In genomic region chr11:8055111-8055835, GRCh38 we compare ENCODE assay signal across 14 cellular contexts. TPM values are rescaled to one million over a fixed set of nuclear protein-coding genes. Genes with fewer than 3 reads are reported as not detected.
A peak's percentile ranks its signal among the peaks of the same experiment; 100 is the strongest.
DNase-seq lines count a peak whose midpoint lies in the region; ATAC-seq and TF ChIP-seq lines count a peak whose summit lies in the region.
"Had no signal": no experiment of that assay in that cellular context is flagged by ENCODE, and none has a peak within 500 bp of the region (broad histone marks: within the 10 kb centered on the region; RNA-seq: fewer than 3 reads in every experiment).

No MANE protein-coding gene starts in this region.

- no peak for ATAC-seq in GM21529 (IDR thresholded peaks at IDR 0.05; ENCODE audit: unreplicated experiment)
- ATAC-seq: activated T-cell treated with anti-CD3 and anti-CD28 coated beads, Interleukin-2, amount 50 U/mL, for 4 hours; esophagus mucosa had no signal

- H3K23ac ChIP-seq in H9 (ENCODE audit: insufficient read length, low read depth, low read length): no peak overlapping the region

- WGBS in H9 (ENCODE audit: extremely low coverage, insufficient read length, low lambda C conversion rate): no CpG with 5 or more reads among the region's 7 CpGs

- H3K36me3 Mint-ChIP-seq in H9 (ENCODE audit: insufficient read depth in 1 of 3, low read depth in 3 of 3): no peaks in the 10 kb centered on the region; a peak in 1 of 7 replicates
- H3K36me3 Mint-ChIP-seq: CD4-positive, alpha-beta memory T cell had no signal

- no peak overlapping the region for H3K4me3 ChIP-seq in AG04449 (ENCODE audit: low read depth, low read length)
- no peak overlapping the region for H3K4me3 ChIP-seq in brain microvascular endothelial cell (ENCODE audit: low read depth, low read length)
- H3K4me3 ChIP-seq: skin epidermis had no signal

- no peak overlapping the region for H2BK120ac ChIP-seq in H9 (ENCODE audit: low read depth, low read length, poor library complexity, severe bottlenecking)

- peaks cover 3% of the 10 kb centered on the region for H4K20me1 ChIP-seq in H9 (ENCODE audit: control insufficient read depth, insufficient read depth, insufficient read length)

- H3K23me2 ChIP-seq in H9 (ENCODE audit: insufficient read length, low read depth, low read length, poor library complexity, severe bottlenecking): no peaks in the 10 kb centered on the region

- no peak overlapping the region for H2AFZ ChIP-seq in H9 (ENCODE audit: low read length)

- no peak overlapping the region for H3T11ph ChIP-seq in H9 (ENCODE audit: low read length)

- H3K9me3 ChIP-seq in H9 (ENCODE audit: control insufficient read depth, low read depth, low read length): no peaks in the 10 kb centered on the region

- POLR2A ChIA-PET in AG04449 (lab: Yijun Ruan, JAX): no interaction called here

- no peak overlapping the region for H3K27ac ChIP-seq in H9 (ENCODE audit: insufficient read length, low read depth, low read length)
- no peak overlapping the region for H3K27ac ChIP-seq in brain microvascular endothelial cell

- H3K9me3 Mint-ChIP-seq in H9: no peaks in the 10 kb centered on the region
- H3K9me3 Mint-ChIP-seq: activated T-cell treated with anti-CD3 and anti-CD28 coated beads, Interleukin-2, amount 50 U/mL, for 4 hours; CD4-positive, alpha-beta memory T cell had no signal

- H3K4me1 ChIP-seq in H9 (ENCODE audit: insufficient read depth, low read length): peaks cover 3% of the 10 kb centered on the region; the same call in 1 of the 2 replicates

- no peak overlapping the region for H4K91ac ChIP-seq in H9 (ENCODE audit: insufficient read length, low read depth, low read length)

- no peak overlapping the region for H2AK5ac ChIP-seq in H9 (ENCODE audit: insufficient read length, low read length)

- H3K27me3 Mint-ChIP-seq in H9 (ENCODE audit: low read depth): peaks cover 7% of the 10 kb centered on the region
- H3K27me3 Mint-ChIP-seq: CD4-positive, alpha-beta memory T cell had no signal

- TF ChIP-seq CTCF in AG04449 (IDR thresholded peaks at IDR 0.05; ENCODE audit: insufficient read depth, low read length, missing control alignments): peak; percentile 5
- TF ChIP-seq CTCF in H9 (conservative IDR thresholded peaks at IDR 0.05): peak; percentile 74
- TF ChIP-seq CTCF in brain microvascular endothelial cell (IDR thresholded peaks at IDR 0.05; ENCODE audit: low read depth, low read length, missing control alignments): peak; percentile 32

- H3K79me2 ChIP-seq in H9 (ENCODE audit: insufficient read depth, low read length): no peaks in the 10 kb centered on the region

- no peak overlapping the region for H3K4ac ChIP-seq in H9 (ENCODE audit: low read depth, low read length)

- in situ Hi-C loops in brain microvascular endothelial cell (cut with HindIII; ENCODE audit: low pct_ligation_motif_present, low sequenced_read_pairs): no loop called here
- in situ Hi-C loops in ACHN (cut with HindIII; ENCODE audit: low pct_ligation_motif_present, low pct_unique_long_range_greater_than_20kb, low sequenced_read_pairs): no loop called here

- no peak overlapping the region for H2BK5ac ChIP-seq in H9 (ENCODE audit: insufficient read length, low read length)

- no peak overlapping the region; a peak in 1 of 7 replicates for H3K27ac Mint-ChIP-seq in H9
- H3K27ac Mint-ChIP-seq: CD4-positive, alpha-beta memory T cell had no signal

- H2BK20ac ChIP-seq in H9 (ENCODE audit: low read depth, low read length, poor library complexity, severe bottlenecking): no peak overlapping the region

- H3K56ac ChIP-seq in H9 (ENCODE audit: insufficient read length, low read depth, low read length): no peak overlapping the region

- H2BK12ac ChIP-seq in H9 (ENCODE audit: insufficient read length, low read depth, low read length): no peak overlapping the region

- no peaks in the 10 kb centered on the region for H3K79me1 ChIP-seq in H9 (ENCODE audit: insufficient read depth, low read depth, low read length, poor library complexity, severe bottlenecking)

- no peak overlapping the region for H2BK15ac ChIP-seq in H9 (ENCODE audit: low read depth, low read length)

- H3K36me3 ChIP-seq in brain microvascular endothelial cell (replicated peaks): no peaks in the 10 kb centered on the region

- H3K4me2 ChIP-seq in H9 (ENCODE audit: insufficient read depth, insufficient read length, low read length): no peak overlapping the region

- H3K9ac ChIP-seq in H9 (ENCODE audit: extremely low read depth, insufficient read length, low read length): no peak overlapping the region

- no peak overlapping the region for H3K18ac ChIP-seq in H9 (ENCODE audit: insufficient read length, low read depth, low read length)

- no peak overlapping the region for H4K5ac ChIP-seq in H9 (ENCODE audit: insufficient read length, low read depth, low read length)

- DNase-seq in AG04449 (ENCODE audit: low read depth, low spot score): no peak
- peak; percentile 59 for DNase-seq in H9
- no peak for DNase-seq in brain microvascular endothelial cell
- peak; percentile 69 for DNase-seq in mesenteric fat pad (ENCODE audit: low spot score)
- no peak for DNase-seq in ACHN
- no peak for DNase-seq in NCI-H82 treated with DMSO at 0.1 percent for 48 hours (lab: John Stamatoyannopoulos, UW; ENCODE audit: unreplicated experiment)
- no peak for DNase-seq in COLO829 (ENCODE audit: low spot score)
- DNase-seq: activated T-cell treated with anti-CD3 and anti-CD28 coated beads, Interleukin-2, amount 50 U/mL, for 4 hours; CD4-positive, alpha-beta memory T cell; NCI-H2171; RPMI8226 had no signal

- H3K4me1 Mint-ChIP-seq in H9: peaks cover 7 to 17% of the 10 kb centered on the region in 2 experiments

- H3K27me3 ChIP-seq in H9 (ENCODE audit: insufficient read depth, low read length) (no peaks in the 10 kb centered on the region), brain microvascular endothelial cell (replicated peaks) (peaks cover 3% of the 10 kb centered on the region)

- CTCF ChIA-PET in AG04449 (lab: Yijun Ruan, JAX): interaction anchor here (0.6 to 15.2 kb wide), 7 partner anchors 12 to 49 kb away, joined by 3 to 150 read pairs (median 6); no protein-coding TSS in a partner anchor

- no peak overlapping the region for H3K14ac ChIP-seq in H9 (ENCODE audit: insufficient read depth, low read length)

- H3K4me3 Mint-ChIP-seq in H9: no peak overlapping the region
- H3K4me3 Mint-ChIP-seq: activated T-cell treated with anti-CD3 and anti-CD28 coated beads, Interleukin-2, amount 50 U/mL, for 4 hours; CD4-positive, alpha-beta memory T cell had no signal

- H4K8ac ChIP-seq in H9 (replicated peaks; ENCODE audit: insufficient read length, low read depth, low read length): no peak overlapping the region

RNA-seq across cellular contexts. Expression of gene TUB, which starts 25.7 kb away (rescaled TPM):
- total RNA-seq in H9 (2021) (14.8 and 14.9 TPM in 2 replicates), mesenteric fat pad (5.9 TPM)

Comparison
In these comparisons a context has a peak if more than half of its experiments do, and no peak if none do; other contexts are left out.
1. DNase-seq: peak in H9 (single experiment) and mesenteric fat pad (single experiment); none in AG04449 (single experiment), brain microvascular endothelial cell (single experiment), ACHN (single experiment), NCI-H82 treated with DMSO at 0.1 percent for 48 hours (single experiment) and COLO829 (single experiment).
2. CTCF ChIP-seq: peak in every context shown above with its lines; median percentile 74 in H9; 32 in brain microvascular endothelial cell; 5 in AG04449.